17 cellular contexts compared by ENCODE assay signal in the genomic region with DNA sequence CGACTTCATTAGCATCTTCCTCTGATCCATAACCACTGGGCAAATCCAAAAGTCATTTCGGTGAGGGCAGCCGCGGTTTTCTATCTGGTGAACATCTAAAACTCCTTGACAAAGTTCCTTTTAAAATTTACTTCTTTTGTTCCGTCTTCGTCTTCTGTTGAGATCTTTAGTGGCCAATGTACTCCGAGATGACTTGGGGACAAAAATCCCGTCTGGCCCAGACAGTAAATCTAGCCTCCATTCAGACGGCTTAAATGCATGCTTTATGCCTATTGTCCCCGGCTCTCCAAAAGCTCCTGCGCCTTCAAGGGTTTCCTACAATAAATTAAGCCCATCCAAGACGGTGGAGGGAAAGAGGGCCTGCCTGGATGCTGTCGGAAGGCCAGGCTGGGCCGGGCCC. TPM values are rescaled to one million over a fixed set of nuclear protein-coding genes. Genes with fewer than 3 reads are reported as not detected.
A peak's percentile ranks its signal among the peaks of the same experiment; 100 is the strongest.
DNase-seq lines count a peak whose midpoint lies in the region.
"Had no signal": no experiment of that assay in that cellular context is flagged by ENCODE, and none has a peak within 500 bp of the region (broad histone marks: within the 10 kb centered on the region; RNA-seq: fewer than 3 reads in every experiment).

No MANE protein-coding gene starts in this region.

- intact Hi-C loops in posterior vena cava (cut with DNase I) = no loop called here

- peak; percentile 23 for DNase-seq in activated CD8-positive, alpha-beta memory T cell treated with anti-CD3 and anti-CD28 coated beads, Interleukin-2, amount 50 U/mL, for 48 hours
- no peak for DNase-seq in activated CD8-positive, alpha-beta memory T cell treated with anti-CD3 and anti-CD28 coated beads, Interleukin-2, amount 50 U/mL, for 4 hours
- DNase-seq in left kidney (ENCODE audit: low read depth, low spot score) = peak; percentile 46
- DNase-seq in posterior vena cava (ENCODE audit: low spot score) = peak; percentile 25
- no peak for DNase-seq in mucosa of gallbladder (ENCODE audit: low spot score)
- DNase-seq in NCI-H82 treated with DMSO at 0.1 percent for 48 hours (lab: John Stamatoyannopoulos, UW; ENCODE audit: unreplicated experiment) = no peak
- DNase-seq in occipital lobe (lab: John Stamatoyannopoulos, UW) = no peak
- DNase-seq: EL; GF-D8; Karpas-422; MV-4-11; NCI-H1105 treated with DMSO at 0.1 percent for 48 hours; NCI-H2081 treated with DMSO at 0.1 percent for 48 hours; NCI-H2171 treated with DMSO at 0.1 percent for 48 hours; NK-92 treated with Interleukin-12 subunit alpha and Interleukin-12 subunit beta, amount 100 ng/mL, for 24 hours; SHP77 treated with DMSO at 0.1 percent for 48 hours had no signal

RNA-seq across cellular contexts. Expression of a gene that starts 59.8 kb away (rescaled TPM):
- total RNA-seq in posterior vena cava (under 1 TPM; 0.46 to 0.57 TPM), mucosa of gallbladder (0.72 TPM), occipital lobe (not detected)
- total RNA-seq: B cell had no signal

Comparison
In these comparisons a context has a peak if more than half of its experiments do, and no peak if none do; other contexts are left out.
1. DNase-seq: peak in activated CD8-positive, alpha-beta memory T cell treated with anti-CD3 and anti-CD28 coated beads, Interleukin-2, amount 50 U/mL, for 48 hours (single experiment), left kidney (single experiment) and posterior vena cava (single experiment); none in activated CD8-positive, alpha-beta memory T cell treated with anti-CD3 and anti-CD28 coated beads, Interleukin-2, amount 50 U/mL, for 4 hours (single experiment), mucosa of gallbladder (single experiment), NCI-H82 treated with DMSO at 0.1 percent for 48 hours (single experiment) and occipital lobe (single experiment).